9 cellular contexts compared by ENCODE assay signal in the genomic region with DNA sequence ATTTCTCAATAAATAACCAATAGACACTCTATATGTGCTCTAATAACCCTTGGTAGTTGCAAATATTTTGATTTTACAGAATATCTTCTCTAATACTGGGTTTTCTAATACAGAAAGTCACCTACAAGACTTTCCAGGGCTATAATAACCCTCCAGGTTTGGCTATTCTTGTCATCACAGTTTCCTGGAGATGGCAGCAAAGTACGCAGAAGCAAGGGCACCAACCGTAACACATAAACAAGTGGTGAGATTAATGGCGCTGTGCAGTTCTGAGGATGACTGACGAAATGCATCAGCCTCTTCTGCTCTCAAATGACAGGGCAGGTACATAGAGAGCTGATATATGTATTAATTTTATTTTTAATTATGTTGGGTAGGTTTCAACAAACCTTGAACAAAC.
DNase-seq lines count a peak whose midpoint lies in the region; ATAC-seq and TF ChIP-seq lines count a peak whose summit lies in the region.
"Had no signal": no experiment of that assay in that cellular context is flagged by ENCODE, and none has a peak within 500 bp of the region (broad histone marks: within the 10 kb centered on the region; RNA-seq: fewer than 3 reads in every experiment).

No MANE protein-coding gene starts in this region.

- in situ Hi-C loops in astrocyte of the cerebellum (cut with HindIII; ENCODE audit: low sequenced_read_pairs): no loop called here

- TF ChIP-seq CTCF in astrocyte of the cerebellum (IDR thresholded peaks at IDR 0.05; ENCODE audit: low read depth, low read length, missing control alignments): peak; percentile 22

- peak; percentile 62 for DNase-seq in DMS153 treated with DMSO at 0.1 percent for 48 hours (lab: John Stamatoyannopoulos, UW; ENCODE audit: unreplicated experiment)
- peak; percentile 50 for DNase-seq in NCI-H146 (lab: John Stamatoyannopoulos, UW)
- no peak for DNase-seq in astrocyte of the cerebellum (ENCODE audit: low read depth)
- peak; percentile 48 for DNase-seq in medulla oblongata (ENCODE audit: extremely low spot score)
- DNase-seq in activated CD8-positive, alpha-beta memory T cell treated with anti-CD3 and anti-CD28 coated beads, Interleukin-2, amount 50 U/mL, for 4 hours: no peak
- no peak for DNase-seq in stimulated activated naive CD8-positive, alpha-beta T cell treated with anti-CD3 and anti-CD28 coated beads, Interleukin-15, Interleukin-2, amounts not matched to agents 100 U/mL and 50 U/mL, for 24 hours
- DNase-seq in iPS-NIHi7 (ENCODE audit: extremely low spot score): no peak
- DNase-seq: MG63 had no signal

- ATAC-seq in stimulated activated naive CD8-positive, alpha-beta T cell treated with anti-CD3 and anti-CD28 coated beads, Interleukin-15, Interleukin-2, amounts not matched to agents 100 U/mL and 50 U/mL, for 24 hours: no peak
- no peak for ATAC-seq in HG02623 (IDR thresholded peaks at IDR 0.05; ENCODE audit: unreplicated experiment)

- H3K4me3 ChIP-seq in astrocyte of the cerebellum (ENCODE audit: low read depth, low read length): no peak overlapping the region
- H3K4me3 ChIP-seq: MG63 had no signal

Comparison
In these comparisons a context has a peak if more than half of its experiments do, and no peak if none do; other contexts are left out.
1. DNase-seq: peak in DMS153 treated with DMSO at 0.1 percent for 48 hours (single experiment), NCI-H146 (single experiment) and medulla oblongata (single experiment); none in astrocyte of the cerebellum (single experiment), activated CD8-positive, alpha-beta memory T cell treated with anti-CD3 and anti-CD28 coated beads, Interleukin-2, amount 50 U/mL, for 4 hours (single experiment), stimulated activated naive CD8-positive, alpha-beta T cell treated with anti-CD3 and anti-CD28 coated beads, Interleukin-15, Interleukin-2, amounts not matched to agents 100 U/mL and 50 U/mL, for 24 hours (single experiment) and iPS-NIHi7 (single experiment).